9 cellular contexts compared by ENCODE assay signal in genomic region chr1:208731976-208732821, GRCh38.
DNase-seq lines count a peak whose midpoint lies in the region; ATAC-seq and TF ChIP-seq lines count a peak whose summit lies in the region.
"Had no signal": no experiment of that assay in that cellular context is flagged by ENCODE, and none has a peak within 500 bp of the region (broad histone marks: within the 10 kb centered on the region; RNA-seq: fewer than 3 reads in every experiment).

No MANE protein-coding gene starts in this region.

- POLR2A ChIA-PET in A673 (lab: Charles Lee; ENCODE audit: low non-redundant PET) = no interaction called here

- no peak overlapping the region for H3K4me3 ChIP-seq in A673 (ENCODE audit: low read depth, low read length, poor library complexity, severe bottlenecking)
- H3K4me3 ChIP-seq in Peyer's patch = peak overlapping the region in 2 of 4 donors; percentile 15 to 17

- CTCF ChIA-PET in A673 (lab: Charles Lee) = no interaction called here

- TF ChIP-seq POLR2A in Peyer's patch (IDR thresholded peaks at IDR 0.05) = no peak

- DNase-seq in A673 (ENCODE audit: low spot score) (peak; percentile 5), NCI-H82 (lab: John Stamatoyannopoulos, UW) (peak; percentile 95), CD1c-positive myeloid dendritic cell (ENCODE audit: extremely low spot score) (no peak), Peyer's patch (no peak), SW480 (ENCODE audit: low spot score) (no peak)
- no peak for DNase-seq in natural killer cell treated with Interleukin-12 subunit alpha and Interleukin-12 subunit beta and Interleukin-15 and Interleukin-18, amount 100 ng/mL, for 72 hours (ENCODE audit: low spot score)

- H3K27ac Mint-ChIP-seq in natural killer cell treated with Interleukin-12 subunit alpha and Interleukin-12 subunit beta and Interleukin-15 and Interleukin-18, amount 100 ng/mL, for 72 hours = no peak overlapping the region

- H3K4me3 Mint-ChIP-seq in natural killer cell treated with Interleukin-12 subunit alpha and Interleukin-12 subunit beta and Interleukin-15 and Interleukin-18, amount 100 ng/mL, for 72 hours = peak overlapping the region; percentile 3
- H3K4me3 Mint-ChIP-seq: neural crest cell had no signal

- ATAC-seq in GM18907 (IDR thresholded peaks at IDR 0.05; ENCODE audit: unreplicated experiment) (peak; percentile 94), HG03097 (IDR thresholded peaks at IDR 0.05; ENCODE audit: low FRiP score, unreplicated experiment) (peak; percentile 91)
- ATAC-seq in natural killer cell treated with Interleukin-12 subunit alpha and Interleukin-12 subunit beta and Interleukin-15 and Interleukin-18, amount 100 ng/mL, for 72 hours = no peak

- no peaks in the 10 kb centered on the region for H3K27me3 Mint-ChIP-seq in natural killer cell treated with Interleukin-12 subunit alpha and Interleukin-12 subunit beta and Interleukin-15 and Interleukin-18, amount 100 ng/mL, for 72 hours

- TF ChIP-seq CTCF in A673 (conservative IDR thresholded peaks at IDR 0.05; ENCODE audit: low read depth, low read length) (no peak), Peyer's patch (IDR thresholded peaks at IDR 0.05) (no peak)

- intact Hi-C loops in A673 (cut with micrococcal nuclease; ENCODE audit: unreplicated experiment) = no loop called here

- H3K4me1 ChIP-seq in A673 (ENCODE audit: insufficient read depth, low read length, poor library complexity, severe bottlenecking) = no peaks in the 10 kb centered on the region
- no peaks in the 10 kb centered on the region for H3K4me1 ChIP-seq in Peyer's patch

- H3K27me3 ChIP-seq in A673 (replicated peaks; ENCODE audit: insufficient read depth, low read depth, low read length, poor library complexity) = peaks cover 4% of the 10 kb centered on the region
- H3K27me3 ChIP-seq in Peyer's patch = no peaks in the 10 kb centered on the region

- no peaks in the 10 kb centered on the region for H3K36me3 Mint-ChIP-seq in natural killer cell treated with Interleukin-12 subunit alpha and Interleukin-12 subunit beta and Interleukin-15 and Interleukin-18, amount 100 ng/mL, for 72 hours

- H3K27ac ChIP-seq in A673 (ENCODE audit: low read depth, low read length, poor library complexity, severe bottlenecking) = no peak overlapping the region
- H3K27ac ChIP-seq in Peyer's patch = no peak overlapping the region

- H3K9me3 Mint-ChIP-seq in natural killer cell treated with Interleukin-12 subunit alpha and Interleukin-12 subunit beta and Interleukin-15 and Interleukin-18, amount 100 ng/mL, for 72 hours = no peaks in the 10 kb centered on the region

- no TSS peak for BruUV-seq in A673 (replicated peaks; lab: Mats Ljungman, UMichigan)

- no peaks in the 10 kb centered on the region for H3K9me3 ChIP-seq in A673 (ENCODE audit: low read depth, low read length, poor library complexity, severe bottlenecking)
- H3K9me3 ChIP-seq in Peyer's patch = no peaks in the 10 kb centered on the region

- peaks cover 0 to 10% of the 10 kb centered on the region in 2 donors for H3K4me1 Mint-ChIP-seq in natural killer cell treated with Interleukin-12 subunit alpha and Interleukin-12 subunit beta and Interleukin-15 and Interleukin-18, amount 100 ng/mL, for 72 hours (ENCODE audit: low read depth in 2 of 2)

- H3K36me3 ChIP-seq in A673 (ENCODE audit: insufficient read depth, low read length, poor library complexity, severe bottlenecking) (no peaks in the 10 kb centered on the region), Peyer's patch (no peaks in the 10 kb centered on the region)

Comparison
In these comparisons a context has a peak if more than half of its experiments do, and no peak if none do; other contexts are left out.
1. DNase-seq: peak in A673 (single experiment) and NCI-H82 (single experiment); none in natural killer cell treated with Interleukin-12 subunit alpha and Interleukin-12 subunit beta and Interleukin-15 and Interleukin-18, amount 100 ng/mL, for 72 hours (single experiment), CD1c-positive myeloid dendritic cell (single experiment), Peyer's patch (0 of 3) and SW480 (single experiment).
2. ATAC-seq: peak in GM18907 (single experiment) and HG03097 (single experiment); none in natural killer cell treated with Interleukin-12 subunit alpha and Interleukin-12 subunit beta and Interleukin-15 and Interleukin-18, amount 100 ng/mL, for 72 hours (0 of 2).